In the genomic region with DNA sequence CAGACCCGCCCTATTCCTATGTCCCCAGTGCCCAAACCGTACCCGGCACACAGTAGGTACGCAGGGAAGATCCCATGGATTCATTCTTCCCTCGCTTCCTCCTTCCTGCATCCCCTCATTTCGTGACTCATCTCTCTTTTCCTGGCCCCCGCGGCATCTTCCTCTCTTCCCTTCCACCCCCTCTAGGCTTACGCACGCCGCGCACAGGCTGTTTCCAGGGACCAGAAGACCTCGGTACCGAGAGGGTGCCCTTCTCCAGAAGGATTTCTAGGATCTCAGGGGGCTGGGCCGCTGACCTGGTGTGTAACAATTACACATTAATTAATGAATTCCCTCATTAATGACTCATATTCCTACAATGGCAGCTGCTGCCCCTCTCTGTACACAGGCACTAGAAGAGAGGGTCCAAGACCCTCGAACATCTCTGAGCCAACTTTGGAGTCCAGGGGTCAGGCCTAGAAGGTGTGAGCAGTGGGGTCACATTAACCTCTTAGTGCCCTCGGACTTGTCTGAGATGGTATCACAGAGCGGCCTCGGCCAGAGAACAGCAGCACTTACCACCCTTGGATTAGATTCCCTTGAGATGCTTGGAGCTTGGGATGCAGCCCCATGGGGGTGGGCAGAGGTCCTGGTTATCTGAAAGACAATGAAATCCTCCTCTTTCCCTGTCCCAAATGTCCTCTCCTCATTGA, we compare ENCODE assay signal across 9 cellular contexts. TPM values are rescaled to one million over a fixed set of nuclear protein-coding genes. Genes with fewer than 3 reads are reported as not detected.
DNase-seq lines count a peak whose midpoint lies in the region; ATAC-seq and TF ChIP-seq lines count a peak whose summit lies in the region.
"Had no signal": no experiment of that assay in that cellular context is flagged by ENCODE, and none has a peak within 500 bp of the region (broad histone marks: within the 10 kb centered on the region; RNA-seq: fewer than 3 reads in every experiment).

No MANE protein-coding gene starts in this region.

- no peaks in the 10 kb centered on the region for H3K9me3 Mint-ChIP-seq in activated naive CD8-positive, alpha-beta T cell treated with anti-CD3 and anti-CD28 coated beads, Interleukin-2, amount 10 ng/mL, durations not matched to agents 7 days and 5 days
- H3K9me3 Mint-ChIP-seq in activated naive CD8-positive, alpha-beta T cell treated with anti-CD3 and anti-CD28 coated beads for 36 hours: no peaks in the 10 kb centered on the region
- no peaks in the 10 kb centered on the region for H3K9me3 Mint-ChIP-seq in naive thymus-derived CD8-positive, alpha-beta T cell
- H3K9me3 Mint-ChIP-seq: activated naive CD4-positive, alpha-beta T cell treated with anti-CD3 and anti-CD28 coated beads, Interleukin-2, amount 50 U/mL, for 72 hours had no signal

- POLR2A ChIA-PET in activated naive CD8-positive, alpha-beta T cell treated with anti-CD3 and anti-CD28 coated beads, Interleukin-2, amount 10 ng/mL, durations not matched to agents 7 days and 5 days (lab: Charles Lee): interaction anchor here (1.3 to 3.5 kb wide), 2 partner anchors 117 to 219 kb away, joined by 3 to 25 read pairs; no protein-coding TSS in a partner anchor
- POLR2A ChIA-PET in naive thymus-derived CD8-positive, alpha-beta T cell (lab: Charles Lee): interaction anchor here (0.5 to 4.3 kb wide), 10 partner anchors 11 to 161 kb away, joined by 3 to 43 read pairs (median 4); partner anchors contain the start of genes CIAPIN1, COQ9, POLR2C and PSME3IP1

- no peak for TF ChIP-seq CTCF in tibial artery (IDR thresholded peaks at IDR 0.05)

- H3K27ac Mint-ChIP-seq in activated naive CD8-positive, alpha-beta T cell treated with anti-CD3 and anti-CD28 coated beads, Interleukin-2, amount 10 ng/mL, durations not matched to agents 7 days and 5 days: peak overlapping the region; percentile 23
- no peak overlapping the region for H3K27ac Mint-ChIP-seq in activated naive CD8-positive, alpha-beta T cell treated with anti-CD3 and anti-CD28 coated beads for 36 hours
- peak overlapping the region in 2 of 10 donors; percentile 47 to 49 for H3K27ac Mint-ChIP-seq in naive thymus-derived CD8-positive, alpha-beta T cell
- H3K27ac Mint-ChIP-seq: activated naive CD4-positive, alpha-beta T cell treated with anti-CD3 and anti-CD28 coated beads, Interleukin-2, amount 50 U/mL, for 72 hours had no signal

- H3K4me1 ChIP-seq in tibial artery: peaks cover 0 to 47% (median 29%) of the 10 kb centered on the region in 4 donors

- no peaks in the 10 kb centered on the region for H3K27me3 Mint-ChIP-seq in activated naive CD8-positive, alpha-beta T cell treated with anti-CD3 and anti-CD28 coated beads, Interleukin-2, amount 10 ng/mL, durations not matched to agents 7 days and 5 days
- no peaks in the 10 kb centered on the region for H3K27me3 Mint-ChIP-seq in activated naive CD8-positive, alpha-beta T cell treated with anti-CD3 and anti-CD28 coated beads for 36 hours
- no peaks in the 10 kb centered on the region for H3K27me3 Mint-ChIP-seq in naive thymus-derived CD8-positive, alpha-beta T cell

- H3K4me3 ChIP-seq in tibial artery: no peak overlapping the region

- peaks cover 19% of the 10 kb centered on the region for H3K4me1 Mint-ChIP-seq in activated naive CD8-positive, alpha-beta T cell treated with anti-CD3 and anti-CD28 coated beads, Interleukin-2, amount 10 ng/mL, durations not matched to agents 7 days and 5 days
- peaks cover 14% of the 10 kb centered on the region for H3K4me1 Mint-ChIP-seq in activated naive CD8-positive, alpha-beta T cell treated with anti-CD3 and anti-CD28 coated beads for 36 hours
- H3K4me1 Mint-ChIP-seq in naive thymus-derived CD8-positive, alpha-beta T cell: peaks cover 4 to 18% (median 15%) of the 10 kb centered on the region in 4 donors

- ATAC-seq in activated naive CD8-positive, alpha-beta T cell treated with anti-CD3 and anti-CD28 coated beads, Interleukin-2, amount 10 ng/mL, durations not matched to agents 7 days and 5 days (ENCODE audit: low read depth): no peak
- ATAC-seq in naive thymus-derived CD8-positive, alpha-beta T cell: no peak

- H3K36me3 Mint-ChIP-seq in activated naive CD8-positive, alpha-beta T cell treated with anti-CD3 and anti-CD28 coated beads, Interleukin-2, amount 10 ng/mL, durations not matched to agents 7 days and 5 days: no peaks in the 10 kb centered on the region
- no peaks in the 10 kb centered on the region for H3K36me3 Mint-ChIP-seq in activated naive CD8-positive, alpha-beta T cell treated with anti-CD3 and anti-CD28 coated beads for 36 hours
- H3K36me3 Mint-ChIP-seq in naive thymus-derived CD8-positive, alpha-beta T cell: no peaks in the 10 kb centered on the region
- H3K36me3 Mint-ChIP-seq: activated naive CD4-positive, alpha-beta T cell treated with anti-CD3 and anti-CD28 coated beads, Interleukin-2, amount 50 U/mL, for 72 hours had no signal

- H3K36me3 ChIP-seq in tibial artery: no peaks in the 10 kb centered on the region

- H3K27ac ChIP-seq in caudate nucleus (ENCODE audit: low read depth, low read length) (peak overlapping the region; percentile 71), tibial artery (peak overlapping the region; percentile 38 to 89)

- intact Hi-C loops in tibial artery (cut with DNase I; ENCODE audit: low total_unique reads): loop anchor here (1.0 to 10.0 kb wide), 3 partner anchors 116 to 504 kb away; partner anchors contain the start of genes CCDC102A and KIFC3

- no peak overlapping the region for H3K4me3 Mint-ChIP-seq in activated naive CD8-positive, alpha-beta T cell treated with anti-CD3 and anti-CD28 coated beads, Interleukin-2, amount 10 ng/mL, durations not matched to agents 7 days and 5 days
- H3K4me3 Mint-ChIP-seq in activated naive CD8-positive, alpha-beta T cell treated with anti-CD3 and anti-CD28 coated beads for 36 hours: no peak overlapping the region
- peak overlapping the region in 2 of 10 donors; percentile 1 to 2 for H3K4me3 Mint-ChIP-seq in naive thymus-derived CD8-positive, alpha-beta T cell

- no peaks in the 10 kb centered on the region for H3K27me3 ChIP-seq in tibial artery

- H3K9me3 ChIP-seq in tibial artery: no peaks in the 10 kb centered on the region

- no peak for DNase-seq in activated naive CD8-positive, alpha-beta T cell treated with anti-CD3 and anti-CD28 coated beads, Interleukin-2, amount 10 ng/mL, durations not matched to agents 7 days and 5 days
- no peak for DNase-seq in activated naive CD8-positive, alpha-beta T cell treated with anti-CD3 and anti-CD28 coated beads for 36 hours
- DNase-seq in caudate nucleus (lab: John Stamatoyannopoulos, UW) (peak in 26 of 61 donors; percentile 24 to 77 (median 52)), mesenteric fat pad (ENCODE audit: low spot score) (peak; percentile 76), tibial artery (peak in 1 of 2 donors; percentile 34), epidermal melanocyte (ENCODE audit: insufficient read length, low spot score) (no peak)
- DNase-seq in activated CD4-positive, CD25-positive, alpha-beta regulatory T cell (lab: John Stamatoyannopoulos, UW): no peak
- DNase-seq in naive thymus-derived CD8-positive, alpha-beta T cell: no peak

RNA-seq across cellular contexts. Expression of gene PLLP, which starts 16.8 kb away (rescaled TPM):
- under 1 TPM; 0.08 to 0.26 TPM for total RNA-seq in activated naive CD8-positive, alpha-beta T cell treated with anti-CD3 and anti-CD28 coated beads, Interleukin-2, amount 10 ng/mL, durations not matched to agents 7 days and 5 days
- under 1 TPM; 0.34 to 0.54 TPM for total RNA-seq in activated naive CD8-positive, alpha-beta T cell treated with anti-CD3 and anti-CD28 coated beads for 36 hours
- 1.8 TPM for total RNA-seq in mesenteric fat pad
- 1 to 10 TPM; 3.5 to 4.2 TPM for total RNA-seq in naive thymus-derived CD8-positive, alpha-beta T cell
- 1 to 10 TPM; 4.9 to 8.8 (median 6.3) TPM for polyA plus RNA-seq in naive thymus-derived CD8-positive, alpha-beta T cell

RNA-seq across cellular contexts. Expression of gene ARL2BP, which starts 56.2 kb away (rescaled TPM):
- 10 to 100 TPM; 34.9 to 37.9 TPM for total RNA-seq in activated naive CD8-positive, alpha-beta T cell treated with anti-CD3 and anti-CD28 coated beads, Interleukin-2, amount 10 ng/mL, durations not matched to agents 7 days and 5 days
- total RNA-seq in activated naive CD8-positive, alpha-beta T cell treated with anti-CD3 and anti-CD28 coated beads for 36 hours: 10 to 100 TPM; 16.2 to 17.1 TPM
- 52.0 TPM for total RNA-seq in mesenteric fat pad
- total RNA-seq in naive thymus-derived CD8-positive, alpha-beta T cell: 10 to 100 TPM; 58.0 to 61.3 TPM
- 100 to 1,000 TPM; 148 to 154 (median 153) TPM for polyA plus RNA-seq in naive thymus-derived CD8-positive, alpha-beta T cell

RNA-seq across cellular contexts. Expression of gene CCL22, which starts 57.3 kb away (rescaled TPM):
- under 1 TPM; 0.17 to 0.33 TPM for total RNA-seq in activated naive CD8-positive, alpha-beta T cell treated with anti-CD3 and anti-CD28 coated beads, Interleukin-2, amount 10 ng/mL, durations not matched to agents 7 days and 5 days
- 10 to 100 TPM; 12.4 to 12.7 TPM for total RNA-seq in activated naive CD8-positive, alpha-beta T cell treated with anti-CD3 and anti-CD28 coated beads for 36 hours
- total RNA-seq in mesenteric fat pad: not detected
- 1 to 10 TPM; 6.5 TPM for total RNA-seq in naive thymus-derived CD8-positive, alpha-beta T cell
- polyA plus RNA-seq in naive thymus-derived CD8-positive, alpha-beta T cell: not detected
